ENCODE assay signal across 8 cellular contexts in the genomic region with DNA sequence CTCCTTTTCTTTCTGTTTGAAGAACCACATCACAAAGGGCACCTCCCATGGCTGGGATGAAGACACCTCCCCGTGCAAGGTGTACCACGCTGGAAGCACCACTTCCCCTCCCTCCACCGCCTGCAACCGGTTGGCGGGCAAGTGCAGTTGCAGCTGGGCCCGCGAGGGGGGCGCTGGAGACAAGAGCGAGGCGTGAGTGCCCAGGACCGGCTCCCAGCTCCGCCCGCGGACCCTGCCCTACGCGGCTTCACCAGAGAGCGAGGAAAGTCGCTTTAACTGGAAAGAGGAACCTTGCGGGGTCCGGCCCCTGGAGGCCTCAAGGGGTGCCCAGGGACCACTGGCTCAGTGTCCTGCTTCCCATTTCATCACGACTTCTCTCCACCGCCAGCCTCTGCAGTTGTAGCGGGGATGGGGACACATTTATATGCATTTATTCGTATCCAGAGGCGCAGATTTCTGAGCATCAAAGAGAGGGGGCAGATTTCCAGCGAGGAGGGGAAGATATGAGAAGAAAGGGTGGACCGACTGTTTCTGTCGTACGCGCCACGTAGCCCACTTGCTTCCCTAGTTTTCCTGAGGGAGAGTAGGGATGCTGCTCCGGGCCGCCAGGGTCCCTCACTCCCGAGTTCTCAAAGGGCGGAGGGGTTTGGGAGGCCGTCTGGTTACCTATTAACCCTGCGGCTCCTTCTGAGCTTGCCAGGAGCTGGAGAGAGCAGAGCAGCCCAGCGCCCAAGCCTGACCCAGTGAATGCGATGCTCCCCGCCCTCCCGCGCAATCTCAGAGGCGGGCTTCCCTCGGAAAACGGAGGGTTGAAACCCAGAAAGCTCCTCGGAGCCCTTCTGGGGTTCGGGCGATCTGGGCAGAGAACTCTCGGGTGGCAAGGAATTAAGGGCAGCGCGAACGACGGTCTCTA. TPM values are rescaled to one million over a fixed set of nuclear protein-coding genes. Genes with fewer than 3 reads are reported as not detected.
A peak's percentile ranks its signal among the peaks of the same experiment; 100 is the strongest.
DNase-seq lines count a peak whose midpoint lies in the region; ATAC-seq, FAIRE-seq and TF ChIP-seq lines count a peak whose summit lies in the region.

No MANE protein-coding gene starts in this region.

- no peak overlapping the region for H2BK20ac ChIP-seq in H1 (ENCODE audit: low read length)

- H3K9me3 ChIP-seq in H1 (ENCODE audit: insufficient read depth in 2 of 2, low read depth in 1 of 2, low read length in 1 of 2) (no peaks in the 10 kb centered on the region), mesenchymal stem cell (ENCODE audit: control insufficient read depth, low read length) (no peaks in the 10 kb centered on the region)

- H4K91ac ChIP-seq in H1 (replicated peaks; ENCODE audit: insufficient read length, low read length) (no peak overlapping the region), mesenchymal stem cell (ENCODE audit: low read length) (no peak overlapping the region)

- POLR2A ChIA-PET in AG04449 (lab: Yijun Ruan, JAX) (no interaction called here), H1 (lab: Charles Lee; ENCODE audit: partially characterized antibody) (interaction anchor here (0.8 to 1.5 kb wide), 7 partner anchors 11 to 88 kb away, joined by 3 to 9 read pairs (median 3); a partner anchor contains a TSS)

- H3K4me3 ChIP-seq in AG04449 (ENCODE audit: low read depth, low read length) = peak overlapping the region; percentile 39
- peak overlapping the region; percentile 18 to 58 (median 34); a peak in 7 of 8 replicates for H3K4me3 ChIP-seq in H1 (ENCODE audit: extremely low read depth in 1 of 4, insufficient read depth in 2 of 4, low read depth in 3 of 4, low read length in 4 of 4)
- H3K4me3 ChIP-seq in mesenchymal stem cell (ENCODE audit: insufficient read depth in 1 of 2, low read depth in 1 of 2, low read length in 2 of 2) = peak overlapping the region in 1 of 2 experiments; percentile 75

- no peak overlapping the region for H3K9ac ChIP-seq in H1 (replicated peaks in 1 of 4; ENCODE audit: extremely low read depth in 1 of 4, low read depth in 3 of 4, low read length in 3 of 4)
- peak overlapping the region; percentile 49 for H3K9ac ChIP-seq in mesenchymal stem cell (ENCODE audit: low read length)

- H2AK5ac ChIP-seq in H1 (ENCODE audit: low read depth, low read length) (no peak overlapping the region), mesenchymal stem cell (ENCODE audit: low read length, severe bottlenecking) (no peak overlapping the region)

- no peak for TF ChIP-seq EP300 in H1 (IDR thresholded peaks at IDR 0.05; ENCODE audit: borderline replicate concordance in 1 of 2, low read depth in 2 of 2, low read length in 2 of 2)

- H3K4me2 ChIP-seq in H1 (ENCODE audit: insufficient read depth in 1 of 2, low read depth in 2 of 2, low read length in 2 of 2) (peak overlapping the region; percentile 80 to 81), mesenchymal stem cell (ENCODE audit: low read length, poor library complexity, severe bottlenecking) (peak overlapping the region; percentile 77)

- CTCF ChIA-PET in AG04449 (lab: Yijun Ruan, JAX) = interaction anchor here (0.9 to 4.5 kb wide), 14 partner anchors 10 to 114 kb away, joined by 3 to 50 read pairs (median 6); a partner anchor contains a TSS
- CTCF ChIA-PET in H1 (lab: Charles Lee; ENCODE audit: partially characterized antibody) = interaction anchor here (0.7 to 28.0 kb wide), 20 partner anchors 11 to 125 kb away, joined by 3 to 382 read pairs (median 4); a partner anchor contains a TSS

- no peak overlapping the region for H3K56ac ChIP-seq in H1 (replicated peaks; ENCODE audit: insufficient read length, low read depth, low read length)

- H2AFZ ChIP-seq in H1 (ENCODE audit: low read length) = no peak overlapping the region; the same call in 1 of the 2 replicates
- H2AFZ ChIP-seq in mesenchymal stem cell (ENCODE audit: low read depth, low read length) = no peak overlapping the region

- H3K14ac ChIP-seq in H1 (ENCODE audit: insufficient read length) (no peak overlapping the region), mesenchymal stem cell (ENCODE audit: low read length in 2 of 2) (no peak overlapping the region)

- H3K27me3 ChIP-seq in H1 (replicated peaks in 1 of 4; ENCODE audit: control insufficient read depth in 3 of 4, extremely low read depth in 1 of 4, insufficient read depth in 3 of 4, low read length in 3 of 4) = peaks cover 76 to 98% (median 90%) of the 10 kb centered on the region in 4 experiments
- peaks cover 63 to 89% of the 10 kb centered on the region in 2 experiments for H3K27me3 ChIP-seq in mesenchymal stem cell (ENCODE audit: control insufficient read depth in 1 of 2, insufficient read depth in 1 of 2, low read length in 2 of 2)

- FAIRE-seq in H1 (lab: Jason Lieb, UNC) = peak; percentile 39

- no peak overlapping the region for H4K8ac ChIP-seq in H1 (ENCODE audit: extremely low read depth, insufficient read depth, low read length)
- no peak overlapping the region for H4K8ac ChIP-seq in mesenchymal stem cell (ENCODE audit: low read length)

- DNase-seq in AG04449 (ENCODE audit: low read depth, low spot score) (no peak), NCI-H526 (lab: John Stamatoyannopoulos, UW) (peak; percentile 94 to 99), H1 (ENCODE audit: low read depth in 1 of 2, low spot score in 2 of 2) (peak; percentile 70 to 90), mesenchymal stem cell (peak; percentile 69)
- peak; percentile 84 for DNase-seq in activated CD8-positive, alpha-beta memory T cell treated with anti-CD3 and anti-CD28 coated beads for 24 hours
- DNase-seq in stimulated activated CD8-positive, alpha-beta memory T cell treated with anti-CD3 and anti-CD28 coated beads, Interleukin-4, amount 100 ng/mL, for 48 hours = peak; percentile 82

- H2BK120ac ChIP-seq in H1 (replicated peaks; ENCODE audit: low read depth, low read length) = no peak overlapping the region
- H2BK120ac ChIP-seq in mesenchymal stem cell (ENCODE audit: low read depth, low read length) = no peak overlapping the region

- peaks cover 17% of the 10 kb centered on the region; the same call in 1 of the 2 replicates for H3K23me2 ChIP-seq in H1 (ENCODE audit: low read depth, low read length)

- no peak overlapping the region for H3K23ac ChIP-seq in H1 (ENCODE audit: insufficient read length)
- no peak overlapping the region for H3K23ac ChIP-seq in mesenchymal stem cell (ENCODE audit: low read length in 2 of 2)

- TF ChIP-seq POLR2A in H1 (IDR thresholded peaks at IDR 0.05; ENCODE audit: control extremely low read depth in 1 of 2, low read depth in 2 of 2, low read length in 2 of 2) = no peak

- H3K36me3 ChIP-seq in H1 (ENCODE audit: control insufficient read depth in 2 of 4, insufficient read depth in 4 of 4, low read length in 3 of 4) (peaks cover 0 to 3% (median 0%) of the 10 kb centered on the region in 4 experiments; a peak in 1 of 8 replicates), mesenchymal stem cell (ENCODE audit: control insufficient read depth in 1 of 2, insufficient read depth in 2 of 2, low read depth in 1 of 2, low read length in 2 of 2) (no peaks in the 10 kb centered on the region)

- H4K20me1 ChIP-seq in H1 (replicated peaks in 1 of 2; ENCODE audit: control insufficient read depth in 1 of 2, insufficient read depth in 2 of 2, low read length in 2 of 2) = peaks cover 20 to 34% of the 10 kb centered on the region in 2 experiments

- ATAC-seq in GM18508 (IDR thresholded peaks at IDR 0.05; ENCODE audit: insufficient read depth, unreplicated experiment) = peak; percentile 29
- peak; percentile 57 for ATAC-seq in HG02981 (IDR thresholded peaks at IDR 0.05; ENCODE audit: unreplicated experiment)

- H2BK5ac ChIP-seq in H1 (ENCODE audit: low read depth, low read length) (no peak overlapping the region), mesenchymal stem cell (ENCODE audit: low read depth, low read length, poor library complexity, severe bottlenecking) (no peak overlapping the region)

- peaks cover 6 to 43% (median 27%) of the 10 kb centered on the region in 4 experiments for H3K4me1 ChIP-seq in H1 (replicated peaks in 1 of 4; ENCODE audit: control insufficient read depth in 3 of 4, insufficient read depth in 4 of 4, low read length in 3 of 4)
- peaks cover 43% of the 10 kb centered on the region for H3K4me1 ChIP-seq in mesenchymal stem cell (ENCODE audit: control insufficient read depth, insufficient read depth, low read depth, low read length)

- no peak overlapping the region for H3K18ac ChIP-seq in H1 (ENCODE audit: extremely low read depth, low read length)
- H3K18ac ChIP-seq in mesenchymal stem cell (ENCODE audit: low read depth in 1 of 2, low read length in 2 of 2) = no peak overlapping the region

- H2BK12ac ChIP-seq in H1 (ENCODE audit: low read depth, low read length) = peak overlapping the region; percentile 68; the same call in 1 of the 2 replicates
- H2BK12ac ChIP-seq in mesenchymal stem cell (ENCODE audit: low read length in 2 of 2) = no peak overlapping the region

- TF ChIP-seq CTCF in AG04449 (IDR thresholded peaks at IDR 0.05; ENCODE audit: insufficient read depth, low read length, missing control alignments) = peak; percentile 88
- TF ChIP-seq CTCF in H1 (IDR thresholded peaks at IDR 0.05; ENCODE audit: control extremely low read depth in 1 of 3, insufficient read depth in 1 of 3, low read depth in 1 of 3, low read length in 3 of 3) = peak; percentile 74 to 88 (median 86)

- H3K79me1 ChIP-seq in H1 (ENCODE audit: low read depth, low read length) (no peaks in the 10 kb centered on the region), mesenchymal stem cell (replicated peaks; ENCODE audit: low read length, poor library complexity, severe bottlenecking) (peaks cover 2% of the 10 kb centered on the region)

- no peak overlapping the region for H3K4ac ChIP-seq in H1 (replicated peaks; ENCODE audit: insufficient read length, low read depth, low read length)
- H3K4ac ChIP-seq in mesenchymal stem cell (ENCODE audit: low read depth in 1 of 2, low read length in 2 of 2) = no peak overlapping the region

- 3% methylated on average over 45 of the region's 53 CpGs; no CpG with 5 or more reads in 1 of the 2 experiments for WGBS in H1 (ENCODE audit: extremely low coverage in 1 of 2, insufficient coverage in 1 of 2, insufficient read length in 1 of 2, insufficient replicate concordance in 2 of 2, low coverage in 1 of 2, low lambda C conversion rate in 2 of 2, missing lambda C conversion rate in 1 of 2), 2 experiments
- WGBS in mesenchymal stem cell = 6% methylated on average over 52 of the region's 53 CpGs

- no peak overlapping the region for H2BK15ac ChIP-seq in H1 (ENCODE audit: low read length)
- H2BK15ac ChIP-seq in mesenchymal stem cell (ENCODE audit: low read depth, poor library complexity, severe bottlenecking) = no peak overlapping the region

- H3K79me2 ChIP-seq in H1 (ENCODE audit: control insufficient read depth in 1 of 2, insufficient read depth in 2 of 2, low read length in 2 of 2) = no peaks in the 10 kb centered on the region

- TF ChIP-seq RAD21 in H1 (IDR thresholded peaks at IDR 0.05 in 1 of 2, conservative IDR thresholded peaks at IDR 0.05 in 1 of 2; ENCODE audit: low read depth in 2 of 2, low read length in 2 of 2) = peak; percentile 51 to 65

- no peak overlapping the region for H4K5ac ChIP-seq in H1 (ENCODE audit: insufficient read length, low read depth, low read length)

- no peak overlapping the region for H3K27ac ChIP-seq in H1 (ENCODE audit: low read depth, low read length)
- H3K27ac ChIP-seq in mesenchymal stem cell (ENCODE audit: low read length, poor library complexity, severe bottlenecking) = no peak overlapping the region

RNA-seq across cellular contexts. Expression of a gene that starts 3.5 kb away (rescaled TPM):
- total RNA-seq in H1 (2021; fragmentation: NEBNext Ultra II Directional; extraction: Animal tissue kit (Norgen Biotek cat#: 25700)) = 0.17 TPM in 1 of 2 replicates, not detected in the other
- 0.09 and 0.19 TPM in 2 replicates for polyA plus RNA-seq in H1 (2011; rRNA removed)
- 0.21 TPM for polyA plus RNA-seq in H1 (2011; cell fraction: cytosol; rRNA removed)
- 0.91 TPM for polyA plus RNA-seq in H1 (2011; cell fraction: nucleus; rRNA removed)
- polyA plus RNA-seq in H1 (2012, experiment 1 of 2) = 0.10 to 0.31 TPM (median 0.22 TPM) in 4 replicates
- polyA plus RNA-seq in H1 (2012, experiment 2 of 2) = 0.26 TPM
- polyA plus RNA-seq in H1 (2013, experiment 1 of 2) = 0.39 TPM
- polyA plus RNA-seq in H1 (2013, experiment 2 of 2) = 0.26 TPM
- polyA minus RNA-seq in H1 (2011; rRNA and poly(A)+ RNA removed) = 0.32 TPM in 1 of 2 replicates, not detected in the other
- not detected for polyA minus RNA-seq in H1 (2011; cell fraction: cytosol; rRNA and poly(A)+ RNA removed)
- not detected for polyA minus RNA-seq in H1 (2011; cell fraction: nucleus; rRNA and poly(A)+ RNA removed)
- polyA plus RNA-seq in mesenchymal stem cell (2013, experiment 1 of 2) = 0.10 TPM
- 0.05 TPM for polyA plus RNA-seq in mesenchymal stem cell (2013, experiment 2 of 2)

RNA-seq across cellular contexts. Expression of a gene that starts 6.6 kb away (rescaled TPM):
- total RNA-seq in H1 (2021; fragmentation: NEBNext Ultra II Directional; extraction: Animal tissue kit (Norgen Biotek cat#: 25700)) = not detected in 2 replicates
- polyA plus RNA-seq in H1 (2011; rRNA removed) = 0.18 and 0.35 TPM in 2 replicates
- not detected for polyA plus RNA-seq in H1 (2011; cell fraction: cytosol; rRNA removed)
- not detected for polyA plus RNA-seq in H1 (2011; cell fraction: nucleus; rRNA removed)
- 0.16 to 0.42 TPM (median 0.28 TPM) in 3 of 4 replicates, not detected in the other for polyA plus RNA-seq in H1 (2012, experiment 1 of 2)
- 0.16 TPM for polyA plus RNA-seq in H1 (2012, experiment 2 of 2)
- polyA plus RNA-seq in H1 (2013, experiment 1 of 2) = not detected
- polyA plus RNA-seq in H1 (2013, experiment 2 of 2) = not detected
- not detected in 2 replicates for polyA minus RNA-seq in H1 (2011; rRNA and poly(A)+ RNA removed)
- polyA minus RNA-seq in H1 (2011; cell fraction: cytosol; rRNA and poly(A)+ RNA removed) = not detected
- not detected for polyA minus RNA-seq in H1 (2011; cell fraction: nucleus; rRNA and poly(A)+ RNA removed)
- not detected for polyA plus RNA-seq in mesenchymal stem cell (2013, experiment 1 of 2)
- not detected for polyA plus RNA-seq in mesenchymal stem cell (2013, experiment 2 of 2)

RNA-seq across cellular contexts. Expression of a gene that starts 18.9 kb away (rescaled TPM):
- total RNA-seq in H1 (2021; fragmentation: NEBNext Ultra II Directional; extraction: Animal tissue kit (Norgen Biotek cat#: 25700)) = 0.60 and 0.75 TPM in 2 replicates
- 1.0 and 1.5 TPM in 2 replicates for polyA plus RNA-seq in H1 (2011; rRNA removed)
- 0.54 TPM for polyA plus RNA-seq in H1 (2011; cell fraction: cytosol; rRNA removed)
- polyA plus RNA-seq in H1 (2011; cell fraction: nucleus; rRNA removed) = 1.7 TPM
- 0.76 to 1.2 TPM (median 0.92 TPM) in 4 replicates for polyA plus RNA-seq in H1 (2012, experiment 1 of 2)
- 0.89 TPM for polyA plus RNA-seq in H1 (2012, experiment 2 of 2)
- 1.2 TPM for polyA plus RNA-seq in H1 (2013, experiment 1 of 2)
- polyA plus RNA-seq in H1 (2013, experiment 2 of 2) = 0.83 TPM
- polyA minus RNA-seq in H1 (2011; rRNA and poly(A)+ RNA removed) = 0.38 TPM in 1 of 2 replicates, not detected in the other
- not detected for polyA minus RNA-seq in H1 (2011; cell fraction: cytosol; rRNA and poly(A)+ RNA removed)
- polyA minus RNA-seq in H1 (2011; cell fraction: nucleus; rRNA and poly(A)+ RNA removed) = not detected
- polyA plus RNA-seq in mesenchymal stem cell (2013, experiment 1 of 2) = 0.90 TPM
- 0.68 TPM for polyA plus RNA-seq in mesenchymal stem cell (2013, experiment 2 of 2)

RNA-seq across cellular contexts. Expression of a gene that starts 41.6 kb away (rescaled TPM):
- 15.9 and 17.3 TPM in 2 replicates for total RNA-seq in H1 (2021; fragmentation: NEBNext Ultra II Directional; extraction: Animal tissue kit (Norgen Biotek cat#: 25700))
- polyA plus RNA-seq in H1 (2011; rRNA removed) = 5.6 and 8.2 TPM in 2 replicates
- polyA plus RNA-seq in H1 (2011; cell fraction: cytosol; rRNA removed) = 10.5 TPM
- polyA plus RNA-seq in H1 (2011; cell fraction: nucleus; rRNA removed) = 10.8 TPM
- polyA plus RNA-seq in H1 (2012, experiment 1 of 2) = 8.2 to 13.3 TPM (median 10.5 TPM) in 4 replicates
- polyA plus RNA-seq in H1 (2012, experiment 2 of 2) = 5.9 TPM
- 13.3 TPM for polyA plus RNA-seq in H1 (2013, experiment 1 of 2)
- 12.5 TPM for polyA plus RNA-seq in H1 (2013, experiment 2 of 2)
- 4.2 and 4.6 TPM in 2 replicates for polyA minus RNA-seq in H1 (2011; rRNA and poly(A)+ RNA removed)
- polyA minus RNA-seq in H1 (2011; cell fraction: cytosol; rRNA and poly(A)+ RNA removed) = 9.2 TPM
- 17.6 TPM for polyA minus RNA-seq in H1 (2011; cell fraction: nucleus; rRNA and poly(A)+ RNA removed)
- polyA plus RNA-seq in mesenchymal stem cell (2013, experiment 1 of 2) = 7.3 TPM
- polyA plus RNA-seq in mesenchymal stem cell (2013, experiment 2 of 2) = 7.2 TPM
